In the genomic region with DNA sequence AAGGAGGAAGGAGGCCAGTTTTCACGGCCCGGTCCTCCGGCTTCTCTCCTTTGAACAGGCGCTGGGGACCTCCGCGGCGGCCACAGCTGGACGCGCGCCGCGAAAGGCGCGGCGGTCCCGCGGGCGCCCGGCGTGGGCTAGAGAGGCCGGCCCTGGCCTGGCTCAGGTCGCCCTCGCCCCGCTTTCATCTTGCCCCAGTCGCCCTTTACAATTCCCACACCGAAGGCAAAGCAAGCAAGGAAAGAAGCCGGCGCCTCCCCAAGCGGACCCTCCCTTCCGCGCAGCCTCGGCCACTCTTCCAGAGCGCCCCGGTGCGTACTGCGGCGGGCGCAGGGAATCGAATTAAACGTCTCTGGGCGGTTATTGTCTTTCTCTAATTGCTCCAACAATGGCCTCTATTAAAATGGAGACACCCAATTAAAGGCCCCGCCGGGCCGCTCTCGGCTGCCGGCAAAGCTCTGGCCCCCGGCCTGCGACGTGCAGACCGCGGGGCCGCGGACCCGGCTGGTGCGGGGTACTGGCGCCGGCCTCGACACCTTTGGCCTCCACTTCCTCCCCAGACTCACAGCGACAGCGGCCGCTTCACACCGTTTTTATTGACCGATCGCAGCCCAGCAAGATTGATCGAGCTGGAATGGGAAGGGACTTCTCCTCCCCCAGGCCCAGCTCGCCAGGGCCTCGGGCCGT, we compare ENCODE assay signal across 3 cellular contexts.
TF ChIP-seq lines count a peak whose summit lies in the region.

No MANE protein-coding gene starts in this region.

TF ChIP-seq in Ishikawa, 13 proteins besides CTCF, POLR2A, EP300 and RAD21:
- TF ChIP-seq TEAD4 (IDR thresholded peaks at IDR 0.05) = no peak
- peak; percentile 40; the same call in 1 of the 2 replicates for TF ChIP-seq ZBTB7A (IDR thresholded peaks at IDR 0.05; ENCODE audit: low read depth)
TF ChIP-seq in Ishikawa: peak in this region for 1.

TF ChIP-seq in H1, 55 proteins besides CTCF, POLR2A, EP300 and RAD21:
- peak; percentile 65 for TF ChIP-seq RNF2 (IDR thresholded peaks at IDR 0.05; ENCODE audit: borderline replicate concordance, low read depth, low read length, missing control alignments, poor library complexity, severe bottlenecking)
- peak; percentile 78; the same call in 1 of the 2 replicates for TF ChIP-seq SUZ12 (IDR thresholded peaks at IDR 0.05; ENCODE audit: low read length)
- peak; percentile 85 for TF ChIP-seq EZH2 (IDR thresholded peaks at IDR 0.05; ENCODE audit: low read depth, low read length, severe bottlenecking)
- 0 out of 2 replicates have a peak, but pooled peaks have one; percentile 1 for TF ChIP-seq RBBP5 (IDR thresholded peaks at IDR 0.05; ENCODE audit: borderline replicate concordance, low read depth, low read length)
- TF ChIP-seq SP1 (IDR thresholded peaks at IDR 0.05; ENCODE audit: low read depth, low read length) = no peak
- TF ChIP-seq NANOG (IDR thresholded peaks at IDR 0.05; ENCODE audit: insufficient read depth, low read depth, low read length, poor library complexity, severe bottlenecking) = peak; percentile 84
- TF ChIP-seq KDM4A (IDR thresholded peaks at IDR 0.05; ENCODE audit: low read depth, low read length, severe bottlenecking) = peak; percentile 63
- peak; percentile 23 for TF ChIP-seq CTBP2 (IDR thresholded peaks at IDR 0.05; ENCODE audit: borderline replicate concordance, insufficient read depth, insufficient read length, low read length)
- TF ChIP-seq E2F6 (IDR thresholded peaks at IDR 0.05) = no peak

TF ChIP-seq in neural cell, 6 proteins besides CTCF, POLR2A, EP300 and RAD21:
- TF ChIP-seq EZH2 (IDR thresholded peaks at IDR 0.05; ENCODE audit: borderline replicate concordance, insufficient read depth, low read length, poor library complexity, severe bottlenecking) = no peak
- TF ChIP-seq MXI1 (conservative IDR thresholded peaks at IDR 0.05; ENCODE audit: poor library complexity, severe bottlenecking) = no peak
- TF ChIP-seq POLR2AphosphoS5 (IDR thresholded peaks at IDR 0.05) = peak; percentile 44
